In genomic region chr14:75577724-75578098, GRCh38 we compare ENCODE assay signal across 8 cellular contexts. TPM values are rescaled to one million over a fixed set of nuclear protein-coding genes. Genes with fewer than 3 reads are reported as not detected.
DNase-seq lines count a peak whose midpoint lies in the region; ATAC-seq and TF ChIP-seq lines count a peak whose summit lies in the region.

No MANE protein-coding gene starts in this region.

- H3K27me3 ChIP-seq in lower lobe of right lung (ENCODE audit: low read depth), result no peaks in the 10 kb centered on the region

- no peaks in the 10 kb centered on the region for H3K9me3 ChIP-seq in lower lobe of right lung

- H3K4me1 Mint-ChIP-seq in activated CD4-positive, alpha-beta memory T cell treated with anti-CD3 and anti-CD28 coated beads, Interleukin-2, amount 10 ng/mL, durations not matched to agents 7 days and 5 days, result peaks cover 22% of the 10 kb centered on the region

- peak overlapping the region; percentile 81 for H3K4me3 Mint-ChIP-seq in activated CD4-positive, alpha-beta memory T cell treated with anti-CD3 and anti-CD28 coated beads, Interleukin-2, amount 10 ng/mL, durations not matched to agents 7 days and 5 days

- no peaks in the 10 kb centered on the region for H3K36me3 ChIP-seq in lower lobe of right lung

- peak overlapping the region; percentile 65 for H3K4me3 ChIP-seq in lower lobe of right lung

- no peaks in the 10 kb centered on the region for H3K27me3 Mint-ChIP-seq in activated CD4-positive, alpha-beta memory T cell treated with anti-CD3 and anti-CD28 coated beads, Interleukin-2, amount 10 ng/mL, durations not matched to agents 7 days and 5 days

- H3K27ac Mint-ChIP-seq in activated CD4-positive, alpha-beta memory T cell treated with anti-CD3 and anti-CD28 coated beads, Interleukin-2, amount 10 ng/mL, durations not matched to agents 7 days and 5 days, result peak overlapping the region; percentile 13

- peak; percentile 58 for ATAC-seq in GM18519 (IDR thresholded peaks at IDR 0.05; ENCODE audit: low FRiP score, unreplicated experiment)
- ATAC-seq in HG03159 (IDR thresholded peaks at IDR 0.05; ENCODE audit: unreplicated experiment), result peak; percentile 84
- peak; percentile 91 for ATAC-seq in lower lobe of right lung

- CTCF ChIA-PET in activated CD4-positive, alpha-beta memory T cell treated with anti-CD3 and anti-CD28 coated beads, Interleukin-2, amount 10 ng/mL, durations not matched to agents 7 days and 5 days (lab: Charles Lee), result interaction anchor here (0.6 to 9.2 kb wide), 29 partner anchors 9 to 405 kb away, joined by 3 to 185 read pairs (median 4); partner anchors contain the start of genes BATF, ERG28, TGFB3 and TTLL5

- in situ Hi-C loops in ACHN (cut with HindIII; ENCODE audit: low pct_ligation_motif_present, low pct_unique_long_range_greater_than_20kb, low sequenced_read_pairs), result no loop called here

- peak overlapping the region; percentile 80 for H3K27ac ChIP-seq in lower lobe of right lung

- no peaks in the 10 kb centered on the region for H3K36me3 Mint-ChIP-seq in activated CD4-positive, alpha-beta memory T cell treated with anti-CD3 and anti-CD28 coated beads, Interleukin-2, amount 10 ng/mL, durations not matched to agents 7 days and 5 days (ENCODE audit: low read depth)

- H3K9me3 Mint-ChIP-seq in activated CD4-positive, alpha-beta memory T cell treated with anti-CD3 and anti-CD28 coated beads, Interleukin-2, amount 10 ng/mL, durations not matched to agents 7 days and 5 days, result no peaks in the 10 kb centered on the region

- POLR2A ChIA-PET in activated CD4-positive, alpha-beta memory T cell treated with anti-CD3 and anti-CD28 coated beads, Interleukin-2, amount 10 ng/mL, durations not matched to agents 7 days and 5 days (lab: Charles Lee), result interaction anchor here (0.6 to 2.1 kb wide), 6 partner anchors 9 to 83 kb away, joined by 3 to 7 read pairs (median 4); partner anchors contain the start of genes ERG28 and TTLL5

- intact Hi-C loops in lower lobe of right lung (cut with DNase I), result loop anchor here (5.0 kb wide), 1 partner anchor 75 kb away; no protein-coding TSS in a partner anchor

- TF ChIP-seq CTCF in lower lobe of right lung (IDR thresholded peaks at IDR 0.05), result peak; percentile 75

- peak; percentile 82 for DNase-seq in ACHN
- peak; percentile 14 for DNase-seq in NCI-H748 treated with DMSO at 0.1 percent for 48 hours (lab: John Stamatoyannopoulos, UW)
- peak; percentile 79 for DNase-seq in activated CD4-positive, alpha-beta memory T cell treated with anti-CD3 and anti-CD28 coated beads, Interleukin-2, amount 10 ng/mL, durations not matched to agents 7 days and 5 days
- peak; percentile 31 for DNase-seq in effector CD8-positive, alpha-beta T cell (lab: John Stamatoyannopoulos, UW)
- peak; percentile 92 for DNase-seq in lower lobe of right lung
- DNase-seq in stimulated activated CD4-positive, alpha-beta T cell treated with anti-CD3 and anti-CD28 coated beads, TNF-alpha, amount 100 ng/mL, for 1 hour (ENCODE audit: low read depth in 3 of 3, low spot score in 1 of 3), result peak; percentile 25 to 53 (median 38)

- peaks cover 17% of the 10 kb centered on the region for H3K4me1 ChIP-seq in lower lobe of right lung

RNA-seq across cellular contexts. Expression of gene FLVCR2, which starts 0.7 kb away (rescaled TPM):
- total RNA-seq in activated CD4-positive, alpha-beta memory T cell treated with anti-CD3 and anti-CD28 coated beads, Interleukin-2, amount 10 ng/mL, durations not matched to agents 7 days and 5 days, result 1 to 10 TPM; 1.3 to 3.0 TPM
- total RNA-seq in lower lobe of right lung, result 42.4 TPM

RNA-seq across cellular contexts. Expression of gene BATF, which starts 55.4 kb away (rescaled TPM):
- 10 to 100 TPM; 63.0 to 66.1 TPM for total RNA-seq in activated CD4-positive, alpha-beta memory T cell treated with anti-CD3 and anti-CD28 coated beads, Interleukin-2, amount 10 ng/mL, durations not matched to agents 7 days and 5 days
- 6.7 TPM for total RNA-seq in lower lobe of right lung

Comparison
In these comparisons a context has a peak if more than half of its experiments do, and no peak if none do; other contexts are left out.
1. Peak in every context shown above with its lines: DNase-seq, ATAC-seq, H3K4me3 ChIP-seq and H3K27ac ChIP-seq.
2. DNase-seq: peak in every context shown above with its lines; median percentile 92 in lower lobe of right lung; 82 in ACHN; 79 in activated CD4-positive, alpha-beta memory T cell treated with anti-CD3 and anti-CD28 coated beads, Interleukin-2, amount 10 ng/mL, durations not matched to agents 7 days and 5 days; 38 in stimulated activated CD4-positive, alpha-beta T cell treated with anti-CD3 and anti-CD28 coated beads, TNF-alpha, amount 100 ng/mL, for 1 hour; 31 in effector CD8-positive, alpha-beta T cell; 14 in NCI-H748 treated with DMSO at 0.1 percent for 48 hours.
3. RNA of gene FLVCR2, which starts 0.7 kb away (total RNA-seq): 42.4 TPM in lower lobe of right lung (single experiment); 1.3 to 3.0 TPM in activated CD4-positive, alpha-beta memory T cell treated with anti-CD3 and anti-CD28 coated beads, Interleukin-2, amount 10 ng/mL, durations not matched to agents 7 days and 5 days; every median in the first group is over 10 times any median in the second.